ENCODE assay signal across 8 cellular contexts in the genomic region with DNA sequence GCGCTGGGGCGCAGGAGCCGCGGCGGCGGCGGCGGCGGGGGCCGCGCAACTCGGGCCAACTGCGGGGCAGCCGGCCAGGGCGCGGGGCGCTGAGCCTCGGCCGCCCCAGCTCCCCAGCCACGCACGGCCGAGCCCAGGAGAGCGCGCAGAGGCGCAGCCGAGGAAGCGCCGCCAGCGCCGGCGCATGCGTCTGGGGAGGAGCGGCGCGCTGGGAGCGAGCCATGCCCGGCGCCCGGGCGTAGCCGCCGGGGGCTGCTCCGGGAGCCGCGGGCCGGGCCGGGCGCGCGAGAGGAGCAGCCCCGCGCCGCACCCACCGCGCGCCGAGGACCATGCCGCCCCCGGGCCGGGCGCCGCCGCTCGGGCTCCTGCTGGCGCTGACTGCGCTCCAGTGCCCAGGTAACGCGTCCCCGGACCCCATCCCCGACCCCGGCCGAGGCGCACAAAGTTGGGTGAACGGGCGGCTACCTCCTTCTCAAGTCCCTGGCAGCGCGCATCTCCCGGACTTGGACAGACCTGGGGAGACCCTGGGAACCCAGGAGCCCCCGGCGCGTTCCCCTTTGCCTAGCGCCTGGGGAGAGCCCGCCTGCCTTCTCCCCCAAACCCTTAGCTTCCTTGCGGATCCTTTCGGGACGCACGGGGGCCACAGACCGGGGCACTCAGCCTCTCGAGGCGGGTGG. TPM values are rescaled to one million over a fixed set of nuclear protein-coding genes. Genes with fewer than 3 reads are reported as not detected.
DNase-seq lines count a peak whose midpoint lies in the region; ATAC-seq and TF ChIP-seq lines count a peak whose summit lies in the region.

No MANE protein-coding gene starts in this region.

- POLR2A ChIA-PET in WTC11 (lab: Charles Lee), result interaction anchor here (0.6 to 0.8 kb wide), 8 partner anchors 12 to 306 kb away, joined by 3 to 8 read pairs (median 4); no protein-coding TSS in a partner anchor

- intact Hi-C loops in lower lobe of right lung (cut with DNase I), result no loop called here

- peaks cover 19% of the 10 kb centered on the region for H3K4me1 ChIP-seq in lower lobe of right lung

- H3K4me1 Mint-ChIP-seq in WTC11, result peaks cover 58% of the 10 kb centered on the region
- H3K4me1 Mint-ChIP-seq in effector memory CD8-positive, alpha-beta T cell (ENCODE audit: low read depth in 2 of 2), result peaks cover 5 to 8% of the 10 kb centered on the region in 2 donors

- ATAC-seq in GM21528 (IDR thresholded peaks at IDR 0.05; ENCODE audit: low FRiP score, unreplicated experiment) (peak; percentile 17), WTC11 (no peak; the same call in 1 of the 2 replicates), lower lobe of right lung (no peak)
- no peak for ATAC-seq in effector memory CD8-positive, alpha-beta T cell (replicated peaks)

- H3K27me3 ChIP-seq in lower lobe of right lung (ENCODE audit: low read depth), result peaks cover 80% of the 10 kb centered on the region

- H3K9me3 ChIP-seq in lower lobe of right lung, result no peaks in the 10 kb centered on the region

- no peaks in the 10 kb centered on the region for H3K9me3 Mint-ChIP-seq in WTC11
- no peaks in the 10 kb centered on the region for H3K9me3 Mint-ChIP-seq in effector memory CD8-positive, alpha-beta T cell

- H3K4me3 ChIP-seq in AG10803 (ENCODE audit: low read length) (peak overlapping the region; percentile 46), lower lobe of right lung (peak overlapping the region; percentile 31)

- CTCF ChIA-PET in WTC11 (lab: Charles Lee), result interaction anchor here (0.5 to 3.6 kb wide), 13 partner anchors 16 to 1717 kb away, joined by 3 to 22 read pairs (median 4); no protein-coding TSS in a partner anchor

- TF ChIP-seq CTCF in AG10803 (conservative IDR thresholded peaks at IDR 0.05; ENCODE audit: low read length), result no peak
- TF ChIP-seq CTCF in WTC11 (IDR thresholded peaks at IDR 0.05), result no peak
- TF ChIP-seq CTCF in lower lobe of right lung (IDR thresholded peaks at IDR 0.05), result no peak

- DNase-seq in AG10803 (ENCODE audit: low read depth), result no peak
- DNase-seq in WTC11 (ENCODE audit: low spot score), result peak; percentile 49
- no peak for DNase-seq in lower lobe of right lung
- DNase-seq in NCI-H2107 treated with DMSO at 0.1 percent for 48 hours (lab: John Stamatoyannopoulos, UW; ENCODE audit: unreplicated experiment), result no peak
- no peak for DNase-seq in activated CD4-positive, CD25-positive, alpha-beta regulatory T cell treated with anti-CD3 and anti-CD28 coated beads, Interleukin-2, amount 50 U/mL, for 72 hours
- no peak for DNase-seq in effector memory CD8-positive, alpha-beta T cell
- no peak for DNase-seq in stimulated activated CD4-positive, alpha-beta T cell treated with anti-CD3 and anti-CD28 coated beads, Interleukin-2, amount 100 ng/mL, for 24 hours

- H3K36me3 ChIP-seq in lower lobe of right lung, result no peaks in the 10 kb centered on the region

- peak overlapping the region; percentile 74 for H3K4me3 Mint-ChIP-seq in WTC11
- H3K4me3 Mint-ChIP-seq in effector memory CD8-positive, alpha-beta T cell, result peak overlapping the region in 1 of 2 donors; percentile 60

- H3K27ac Mint-ChIP-seq in WTC11, result no peak overlapping the region
- no peak overlapping the region for H3K27ac Mint-ChIP-seq in effector memory CD8-positive, alpha-beta T cell

- peaks cover 30% of the 10 kb centered on the region for H3K27me3 Mint-ChIP-seq in WTC11 (ENCODE audit: low read depth)
- H3K27me3 Mint-ChIP-seq in effector memory CD8-positive, alpha-beta T cell, result peaks cover 75 to 87% of the 10 kb centered on the region in 2 donors

- H3K27ac ChIP-seq in lower lobe of right lung, result no peak overlapping the region

- H3K36me3 Mint-ChIP-seq in WTC11, result 0 out of 2 replicates have a peak, but pooled peaks cover under 1% of the 10 kb centered on the region
- H3K36me3 Mint-ChIP-seq in effector memory CD8-positive, alpha-beta T cell (ENCODE audit: insufficient read depth), result no peaks in the 10 kb centered on the region

TF ChIP-seq in WTC11, 78 proteins besides CTCF, POLR2A, EP300 and RAD21:
- TF ChIP-seq CREB1 (CRISPR knock-in tag; IDR thresholded peaks at IDR 0.05) (no peak), PRRX2 (CRISPR knock-in tag; IDR thresholded peaks at IDR 0.05) (no peak), JUN (CRISPR knock-in tag; IDR thresholded peaks at IDR 0.05) (no peak), CREM (CRISPR knock-in tag; IDR thresholded peaks at IDR 0.05) (no peak), SMAD3 (CRISPR knock-in tag; IDR thresholded peaks at IDR 0.05; ENCODE audit: borderline replicate concordance) (no peak), ATF1 (CRISPR knock-in tag; IDR thresholded peaks at IDR 0.05) (no peak), SMAD4 (CRISPR knock-in tag; IDR thresholded peaks at IDR 0.05) (no peak), E2F1 (CRISPR knock-in tag; IDR thresholded peaks at IDR 0.05) (no peak), ZNF317 (CRISPR knock-in tag; IDR thresholded peaks at IDR 0.05; ENCODE audit: borderline replicate concordance, low read depth) (no peak), KAT7 (CRISPR knock-in tag; IDR thresholded peaks at IDR 0.05; ENCODE audit: borderline replicate concordance) (no peak), SOX15 (CRISPR knock-in tag; IDR thresholded peaks at IDR 0.05) (no peak)
- TF ChIP-seq, protein P1, sequence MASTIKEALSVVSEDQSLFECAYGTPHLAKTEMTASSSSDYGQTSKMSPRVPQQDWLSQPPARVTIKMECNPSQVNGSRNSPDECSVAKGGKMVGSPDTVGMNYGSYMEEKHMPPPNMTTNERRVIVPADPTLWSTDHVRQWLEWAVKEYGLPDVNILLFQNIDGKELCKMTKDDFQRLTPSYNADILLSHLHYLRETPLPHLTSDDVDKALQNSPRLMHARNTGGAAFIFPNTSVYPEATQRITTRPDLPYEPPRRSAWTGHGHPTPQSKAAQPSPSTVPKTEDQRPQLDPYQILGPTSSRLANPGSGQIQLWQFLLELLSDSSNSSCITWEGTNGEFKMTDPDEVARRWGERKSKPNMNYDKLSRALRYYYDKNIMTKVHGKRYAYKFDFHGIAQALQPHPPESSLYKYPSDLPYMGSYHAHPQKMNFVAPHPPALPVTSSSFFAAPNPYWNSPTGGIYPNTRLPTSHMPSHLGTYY (CRISPR knock-in tag; IDR thresholded peaks at IDR 0.05), result no peak
- TF ChIP-seq, protein P2, sequence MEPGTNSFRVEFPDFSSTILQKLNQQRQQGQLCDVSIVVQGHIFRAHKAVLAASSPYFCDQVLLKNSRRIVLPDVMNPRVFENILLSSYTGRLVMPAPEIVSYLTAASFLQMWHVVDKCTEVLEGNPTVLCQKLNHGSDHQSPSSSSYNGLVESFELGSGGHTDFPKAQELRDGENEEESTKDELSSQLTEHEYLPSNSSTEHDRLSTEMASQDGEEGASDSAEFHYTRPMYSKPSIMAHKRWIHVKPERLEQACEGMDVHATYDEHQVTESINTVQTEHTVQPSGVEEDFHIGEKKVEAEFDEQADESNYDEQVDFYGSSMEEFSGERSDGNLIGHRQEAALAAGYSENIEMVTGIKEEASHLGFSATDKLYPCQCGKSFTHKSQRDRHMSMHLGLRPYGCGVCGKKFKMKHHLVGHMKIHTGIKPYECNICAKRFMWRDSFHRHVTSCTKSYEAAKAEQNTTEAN (CRISPR knock-in tag; IDR thresholded peaks at IDR 0.05), result no peak
- TF ChIP-seq, protein P3, sequence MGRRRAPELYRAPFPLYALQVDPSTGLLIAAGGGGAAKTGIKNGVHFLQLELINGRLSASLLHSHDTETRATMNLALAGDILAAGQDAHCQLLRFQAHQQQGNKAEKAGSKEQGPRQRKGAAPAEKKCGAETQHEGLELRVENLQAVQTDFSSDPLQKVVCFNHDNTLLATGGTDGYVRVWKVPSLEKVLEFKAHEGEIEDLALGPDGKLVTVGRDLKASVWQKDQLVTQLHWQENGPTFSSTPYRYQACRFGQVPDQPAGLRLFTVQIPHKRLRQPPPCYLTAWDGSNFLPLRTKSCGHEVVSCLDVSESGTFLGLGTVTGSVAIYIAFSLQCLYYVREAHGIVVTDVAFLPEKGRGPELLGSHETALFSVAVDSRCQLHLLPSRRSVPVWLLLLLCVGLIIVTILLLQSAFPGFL (CRISPR knock-in tag; IDR thresholded peaks at IDR 0.05; ENCODE audit: borderline replicate concordance), result no peak

RNA-seq across cellular contexts. Expression of gene TMEM132B, which starts 0.4 kb away (rescaled TPM):
- 79.0 to 83.4 TPM (median 83.3 TPM) in 3 replicates for total RNA-seq in WTC11 (2021)
- total RNA-seq in lower lobe of right lung, result 0.09 TPM

Comparison
In these comparisons a context has a peak if more than half of its experiments do, and no peak if none do; other contexts are left out.
1. RNA of gene TMEM132B, which starts 0.4 kb away (total RNA-seq): 79.0 to 83.4 TPM in WTC11; 0.09 TPM in lower lobe of right lung (single experiment); every median in the first group is over 10 times any median in the second.